20 cellular contexts compared by ENCODE assay signal in the genomic region with DNA sequence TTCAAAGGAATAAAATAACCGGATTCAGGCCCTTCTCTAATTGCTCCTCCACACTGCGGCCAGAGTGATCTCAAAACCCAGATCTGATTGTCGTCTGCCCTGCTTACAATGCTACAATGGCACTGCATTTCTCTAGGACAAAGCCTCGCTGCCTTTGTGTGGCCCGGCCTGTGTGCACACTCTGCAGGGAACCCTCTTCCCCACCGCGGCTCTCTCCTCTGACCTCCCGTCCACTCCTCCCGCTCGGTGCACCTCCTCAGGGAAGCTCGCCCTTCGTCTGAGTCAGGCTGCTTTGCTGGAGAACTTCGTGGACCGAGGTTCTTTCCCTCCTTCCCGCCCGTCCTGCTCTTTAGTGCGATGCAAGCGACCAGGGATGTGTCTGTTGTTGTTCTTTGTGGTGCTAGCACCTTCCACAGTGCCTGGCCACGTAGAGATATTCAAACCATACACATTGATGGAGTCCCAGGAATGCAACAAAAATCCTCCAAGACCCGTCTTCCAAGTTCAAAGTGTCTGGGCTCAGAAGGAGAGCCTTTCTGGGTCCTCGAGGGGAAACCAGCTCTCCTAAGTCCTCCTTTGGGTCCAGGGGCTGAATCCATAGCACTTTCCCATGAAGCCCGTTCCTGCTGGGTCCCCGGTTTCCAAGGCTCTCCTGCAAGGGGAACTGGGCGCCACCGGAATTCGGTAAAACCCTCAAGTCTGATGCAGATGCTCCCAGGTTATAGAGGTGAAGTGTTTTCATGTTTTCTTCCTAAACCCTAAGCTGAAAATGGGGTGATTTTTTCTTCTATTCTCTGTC.
DNase-seq lines count a peak whose midpoint lies in the region; ATAC-seq and TF ChIP-seq lines count a peak whose summit lies in the region.
"Had no signal": no experiment of that assay in that cellular context is flagged by ENCODE, and none has a peak within 500 bp of the region (broad histone marks: within the 10 kb centered on the region; RNA-seq: fewer than 3 reads in every experiment).

No MANE protein-coding gene starts in this region.

- H3K4me1 Mint-ChIP-seq in activated T-cell treated with anti-CD3 and anti-CD28 coated beads, Interleukin-2, amount 50 U/mL, for 24 hours (ENCODE audit: low read depth) = peaks cover 3% of the 10 kb centered on the region
- peaks cover 12% of the 10 kb centered on the region for H3K4me1 Mint-ChIP-seq in neural crest cell

- H3K27me3 ChIP-seq in upper lobe of right lung = no peaks in the 10 kb centered on the region
- H3K27me3 ChIP-seq: BE2C had no signal

- TF ChIP-seq CTCF in neural crest cell (conservative IDR thresholded peaks at IDR 0.05) (no peak), upper lobe of right lung (IDR thresholded peaks at IDR 0.05) (no peak)

- no peaks in the 10 kb centered on the region for H3K36me3 Mint-ChIP-seq in activated T-cell treated with anti-CD3 and anti-CD28 coated beads, Interleukin-2, amount 50 U/mL, for 24 hours (ENCODE audit: low read depth)
- peaks cover 6% of the 10 kb centered on the region for H3K36me3 Mint-ChIP-seq in neural crest cell (ENCODE audit: low read depth)

- H3K27me3 Mint-ChIP-seq in activated T-cell treated with anti-CD3 and anti-CD28 coated beads, Interleukin-2, amount 50 U/mL, for 24 hours = no peaks in the 10 kb centered on the region
- H3K27me3 Mint-ChIP-seq in neural crest cell (ENCODE audit: low read depth) = peaks cover 47% of the 10 kb centered on the region
- H3K27me3 Mint-ChIP-seq: CD4-positive, alpha-beta T cell had no signal

- no peaks in the 10 kb centered on the region for H3K4me1 ChIP-seq in upper lobe of right lung

- peaks cover 15% of the 10 kb centered on the region for H3K9me3 Mint-ChIP-seq in activated T-cell treated with anti-CD3 and anti-CD28 coated beads, Interleukin-2, amount 50 U/mL, for 24 hours
- H3K9me3 Mint-ChIP-seq in neural crest cell = peaks cover 8% of the 10 kb centered on the region

- no peaks in the 10 kb centered on the region for H3K36me3 ChIP-seq in upper lobe of right lung
- H3K36me3 ChIP-seq: BE2C had no signal

- intact Hi-C loops in upper lobe of right lung (cut with DNase I) = no loop called here

- H3K27ac Mint-ChIP-seq in activated T-cell treated with anti-CD3 and anti-CD28 coated beads, Interleukin-2, amount 50 U/mL, for 24 hours = no peak overlapping the region
- H3K27ac Mint-ChIP-seq in neural crest cell (ENCODE audit: unreplicated experiment) = peak overlapping the region; percentile 87
- H3K27ac Mint-ChIP-seq: CD4-positive, alpha-beta T cell; HFFc6 had no signal

- no peak overlapping the region for H3K27ac ChIP-seq in upper lobe of right lung

- no peak overlapping the region for H3K4me3 ChIP-seq in upper lobe of right lung

- no peak overlapping the region for H3K4me3 Mint-ChIP-seq in activated T-cell treated with anti-CD3 and anti-CD28 coated beads, Interleukin-2, amount 50 U/mL, for 24 hours
- no peak overlapping the region for H3K4me3 Mint-ChIP-seq in neural crest cell
- H3K4me3 Mint-ChIP-seq: CD4-positive, alpha-beta T cell; HFFc6 had no signal

- ATAC-seq in upper lobe of right lung = no peak
- no peak for ATAC-seq in GM19452 (IDR thresholded peaks at IDR 0.05; ENCODE audit: unreplicated experiment)
- ATAC-seq: Right ventricle myocardium inferior had no signal

- DNase-seq in activated T-cell treated with anti-CD3 and anti-CD28 coated beads, Interleukin-2, amount 50 U/mL, for 24 hours = peak; percentile 16
- DNase-seq in activated T-cell treated with anti-CD3 and anti-CD28 coated beads, Interleukin-2, amount 50 U/mL, for 48 hours = no peak
- DNase-seq in ecto neural progenitor cell (ENCODE audit: low spot score) (peak; percentile 60), neural crest cell (ENCODE audit: low read depth, low spot score) (peak; percentile 9), upper lobe of right lung (no peak), AG20443 (ENCODE audit: low spot score) (no peak)
- DNase-seq in stimulated activated CD4-positive, alpha-beta T cell treated with anti-CD3 and anti-CD28 coated beads, Interleukin-4, amount 100 ng/mL, for 4 hours = no peak
- DNase-seq: BE2C; CD4-positive, alpha-beta T cell; DMS153; GF-D8; GOT3; HFFc6; Karpas-422; NCI-H1417 treated with DMSO at 0.1 percent for 48 hours; NCI-H2029; NCI-H446 treated with DMSO at 0.1 percent for 48 hours; NCI-H774 had no signal

- no peaks in the 10 kb centered on the region for H3K9me3 ChIP-seq in upper lobe of right lung
- H3K9me3 ChIP-seq: BE2C had no signal

Comparison
In these comparisons a context has a peak if more than half of its experiments do, and no peak if none do; other contexts are left out.
1. DNase-seq: peak in activated T-cell treated with anti-CD3 and anti-CD28 coated beads, Interleukin-2, amount 50 U/mL, for 24 hours (single experiment), ecto neural progenitor cell (single experiment) and neural crest cell (single experiment); none in activated T-cell treated with anti-CD3 and anti-CD28 coated beads, Interleukin-2, amount 50 U/mL, for 48 hours (0 of 2), upper lobe of right lung (single experiment), AG20443 (single experiment) and stimulated activated CD4-positive, alpha-beta T cell treated with anti-CD3 and anti-CD28 coated beads, Interleukin-4, amount 100 ng/mL, for 4 hours (0 of 2).